1 cellular context compared by ENCODE assay signal in genomic region chr19:35533201-35533821, GRCh38.
TF ChIP-seq lines count a peak whose summit lies in the region.

TSS of gene GAPDHS (plus strand) at chr19:35533456. CDS start at chr19:35533528, 72 bp downstream.

TF ChIP-seq in IMR-90, 13 proteins besides CTCF, POLR2A, EP300 and RAD21:
- no peak for TF ChIP-seq MAFK (IDR thresholded peaks at IDR 0.05; ENCODE audit: low read depth, low read length)
- no peak for TF ChIP-seq USF2 (IDR thresholded peaks at IDR 0.05; ENCODE audit: low read depth, low read length)
- no peak for TF ChIP-seq ELK1 (IDR thresholded peaks at IDR 0.05; ENCODE audit: borderline replicate concordance, low read depth, low read length)
